In genomic region chr1:150999051-150999674, GRCh38 we compare ENCODE assay signal across 11 cellular contexts. TPM values are rescaled to one million over a fixed set of nuclear protein-coding genes. Genes with fewer than 3 reads are reported as not detected.
DNase-seq lines count a peak whose midpoint lies in the region; ATAC-seq lines count a peak whose summit lies in the region.
"Had no signal": no experiment of that assay in that cellular context is flagged by ENCODE, and none has a peak within 500 bp of the region (broad histone marks: within the 10 kb centered on the region; RNA-seq: fewer than 3 reads in every experiment).

No MANE protein-coding gene starts in this region.

- DNase-seq in stimulated activated CD4-positive, alpha-beta T cell treated with anti-CD3 and anti-CD28 coated beads, Interleukin-1b, Interleukin-23, amount 100 ng/mL, for 48 hours = peak; percentile 31
- no peak for DNase-seq in stimulated activated CD4-positive, alpha-beta T cell treated with anti-CD3 and anti-CD28 coated beads, Interleukin-2, amount 100 ng/mL, for 48 hours
- DNase-seq in lung microvascular endothelial cell (ENCODE audit: low read depth in 2 of 2) (peak; percentile 51 to 96), HuH-7.5 (ENCODE audit: low spot score) (no peak), left ventricle myocardium superior (no peak), AG08396 (ENCODE audit: low spot score) (no peak)

- H3K27ac Mint-ChIP-seq in activated T-helper 17 cell treated with anti-CD3 and anti-CD28 coated beads, Interleukin-2, amount 50 U/mL, for 72 hours = no peak overlapping the region

- no peak overlapping the region for H3K4me3 Mint-ChIP-seq in activated T-helper 17 cell treated with anti-CD3 and anti-CD28 coated beads, Interleukin-2, amount 50 U/mL, for 72 hours

- H3K4me1 Mint-ChIP-seq in activated T-helper 17 cell treated with anti-CD3 and anti-CD28 coated beads, Interleukin-2, amount 50 U/mL, for 72 hours = peaks cover 14% of the 10 kb centered on the region

- no peaks in the 10 kb centered on the region for H3K9me3 Mint-ChIP-seq in activated T-helper 17 cell treated with anti-CD3 and anti-CD28 coated beads, Interleukin-2, amount 50 U/mL, for 72 hours

- peaks cover 30% of the 10 kb centered on the region for H3K36me3 Mint-ChIP-seq in activated T-helper 17 cell treated with anti-CD3 and anti-CD28 coated beads, Interleukin-2, amount 50 U/mL, for 72 hours (ENCODE audit: low read depth)

- ATAC-seq in activated T-helper 17 cell treated with anti-CD3 and anti-CD28 coated beads, Interleukin-2, amount 50 U/mL, for 72 hours (replicated peaks) = peak; percentile 78
- ATAC-seq in GM19035 (IDR thresholded peaks at IDR 0.05; ENCODE audit: unreplicated experiment) = no peak
- no peak for ATAC-seq in left ventricle myocardium superior
- ATAC-seq: Panc1, sciatic nerve had no signal

- H3K27me3 Mint-ChIP-seq in activated T-helper 17 cell treated with anti-CD3 and anti-CD28 coated beads, Interleukin-2, amount 50 U/mL, for 72 hours = no peaks in the 10 kb centered on the region

- intact Hi-C loops in left ventricle myocardium superior (cut with micrococcal nuclease) = no loop called here

RNA-seq across cellular contexts. Expression of gene MINDY1, which starts 7.5 kb away (rescaled TPM):
- 10 to 100 TPM; 10.9 to 22.6 TPM for total RNA-seq in activated T-helper 17 cell treated with anti-CD3 and anti-CD28 coated beads, Interleukin-2, amount 50 U/mL, for 72 hours
- total RNA-seq in lung microvascular endothelial cell (7.6 and 9.9 TPM in 2 replicates), left ventricle myocardium superior (40.6 TPM)

RNA-seq across cellular contexts. Expression of gene PRUNE1, which starts 9.1 kb away (rescaled TPM):
- 10 to 100 TPM; 12.5 to 15.3 TPM for total RNA-seq in activated T-helper 17 cell treated with anti-CD3 and anti-CD28 coated beads, Interleukin-2, amount 50 U/mL, for 72 hours
- total RNA-seq in lung microvascular endothelial cell (3.5 and 5.6 TPM in 2 replicates), left ventricle myocardium superior (43.6 TPM)

RNA-seq across cellular contexts. Expression of gene ANXA9, which starts 17.1 kb away (rescaled TPM):
- total RNA-seq in activated T-helper 17 cell treated with anti-CD3 and anti-CD28 coated beads, Interleukin-2, amount 50 U/mL, for 72 hours = under 1 TPM; 0.19 to 0.30 TPM
- total RNA-seq in lung microvascular endothelial cell (not detected in 2 replicates), left ventricle myocardium superior (0.27 TPM)
- total RNA-seq: dermis microvascular lymphatic vessel endothelial cell had no signal

RNA-seq across cellular contexts. Expression of gene CERS2, which starts 24.5 kb away (rescaled TPM):
- total RNA-seq in activated T-helper 17 cell treated with anti-CD3 and anti-CD28 coated beads, Interleukin-2, amount 50 U/mL, for 72 hours = 100 to 1,000 TPM; 114 to 212 TPM
- total RNA-seq in lung microvascular endothelial cell (66.7 and 97.4 TPM in 2 replicates), left ventricle myocardium superior (83.2 TPM)

RNA-seq across cellular contexts. Expression of gene BNIPL, which starts 37.2 kb away (rescaled TPM):
- total RNA-seq in activated T-helper 17 cell treated with anti-CD3 and anti-CD28 coated beads, Interleukin-2, amount 50 U/mL, for 72 hours = 1 to 10 TPM; 1.4 to 4.5 TPM
- under 0.01 and 0.20 TPM in 2 replicates for total RNA-seq in lung microvascular endothelial cell
- 0.32 TPM for total RNA-seq in left ventricle myocardium superior

Comparison
In these comparisons a context has a peak if more than half of its experiments do, and no peak if none do; other contexts are left out.
1. DNase-seq: peak in stimulated activated CD4-positive, alpha-beta T cell treated with anti-CD3 and anti-CD28 coated beads, Interleukin-1b, Interleukin-23, amount 100 ng/mL, for 48 hours (single experiment) and lung microvascular endothelial cell (2 of 2); none in stimulated activated CD4-positive, alpha-beta T cell treated with anti-CD3 and anti-CD28 coated beads, Interleukin-2, amount 100 ng/mL, for 48 hours (0 of 2), HuH-7.5 (single experiment), left ventricle myocardium superior (single experiment) and AG08396 (single experiment).